In the genomic region with DNA sequence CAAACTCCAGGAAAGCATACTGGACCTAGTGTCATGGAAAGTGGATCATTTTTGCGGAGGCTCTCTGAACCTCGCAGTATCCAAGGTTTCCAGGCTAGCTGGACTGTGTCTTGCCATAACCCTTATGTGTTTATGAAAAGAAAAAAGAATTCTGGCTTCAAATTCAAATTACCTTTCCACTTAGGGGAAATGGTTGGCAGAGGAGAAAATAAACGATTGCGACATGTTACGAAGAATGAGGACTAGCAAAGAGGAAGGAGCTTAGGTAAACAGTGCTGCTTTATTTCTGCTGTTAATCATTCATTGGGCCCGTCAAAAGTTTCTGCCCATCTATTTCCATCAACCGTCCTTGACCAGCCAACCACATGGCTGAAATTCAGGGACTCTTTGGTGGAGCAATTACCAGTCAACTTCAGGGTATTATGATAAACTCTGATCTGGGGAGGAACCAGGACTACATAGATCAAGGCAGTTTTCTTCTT, we compare ENCODE assay signal across 24 cellular contexts. TPM values are rescaled to one million over a fixed set of nuclear protein-coding genes. Genes with fewer than 3 reads are reported as not detected.
DNase-seq lines count a peak whose midpoint lies in the region; ATAC-seq and TF ChIP-seq lines count a peak whose summit lies in the region.
"Had no signal": no experiment of that assay in that cellular context is flagged by ENCODE, and none has a peak within 500 bp of the region (broad histone marks: within the 10 kb centered on the region; RNA-seq: fewer than 3 reads in every experiment).

Gene C4BPA, plus strand, starts transcription at position 342 of the 482 bp plus-strand sequence. CDS start 8,793 bp downstream, outside the sequence.

- no peak for TF ChIP-seq POLR2A in erythroblast (IDR thresholded peaks at IDR 0.05; ENCODE audit: low read length)

- no peak for ATAC-seq in stimulated activated memory B cell treated with anti-CD40 and anti-IgM and Interleukin-4, amounts not matched to agents 10 μg/mL and 1 μg/mL and 100 μg/mL, for 72 hours
- ATAC-seq in GM18511 (IDR thresholded peaks at IDR 0.05; ENCODE audit: unreplicated experiment) (no peak), GM19452 (IDR thresholded peaks at IDR 0.05; ENCODE audit: unreplicated experiment) (no peak)
- ATAC-seq: HCT116 had no signal

- H3K9me3 Mint-ChIP-seq in stimulated activated memory B cell treated with anti-CD40 and anti-IgM and Interleukin-4, amounts not matched to agents 10 μg/mL and 1 μg/mL and 100 μg/mL, for 72 hours = no peaks in the 10 kb centered on the region
- H3K9me3 Mint-ChIP-seq: CD8-positive, alpha-beta memory T cell; stimulated activated naive CD8-positive, alpha-beta T cell treated with anti-CD3 and anti-CD28 coated beads, Interleukin-15, Interleukin-2, amounts not matched to agents 100 ng/mL and 50 ng/mL, for 24 hours had no signal

- no peak within 1 kb of the TSS for H3K4me3 Mint-ChIP-seq in stimulated activated memory B cell treated with anti-CD40 and anti-IgM and Interleukin-4, amounts not matched to agents 10 μg/mL and 1 μg/mL and 100 μg/mL, for 72 hours
- H3K4me3 Mint-ChIP-seq: activated CD4-positive, alpha-beta memory T cell treated with anti-CD3 and anti-CD28 coated beads for 36 hours; stimulated activated naive CD8-positive, alpha-beta T cell treated with anti-CD3 and anti-CD28 coated beads, Interleukin-15, Interleukin-2, amounts not matched to agents 100 ng/mL and 50 ng/mL, for 24 hours had no signal

- H3K36me3 Mint-ChIP-seq in stimulated activated memory B cell treated with anti-CD40 and anti-IgM and Interleukin-4, amounts not matched to agents 10 μg/mL and 1 μg/mL and 100 μg/mL, for 72 hours = no peaks in the 10 kb centered on the region
- H3K36me3 Mint-ChIP-seq: activated CD4-positive, alpha-beta memory T cell treated with anti-CD3 and anti-CD28 coated beads for 36 hours; CD8-positive, alpha-beta memory T cell had no signal

- H3K27ac ChIP-seq in HL-60 (replicated peaks) = no peak within 1 kb of the TSS
- H3K27ac ChIP-seq: esophagus muscularis mucosa, Peyer's patch, prostate gland, SK-N-MC, tibial nerve had no signal

- H3K27me3 ChIP-seq in HL-60 (ENCODE audit: insufficient read depth, poor library complexity, severe bottlenecking) = no peaks in the 10 kb centered on the region
- H3K27me3 ChIP-seq: Peyer's patch, tibial nerve had no signal

- TF ChIP-seq CTCF in HL-60 (IDR thresholded peaks at IDR 0.05; ENCODE audit: insufficient read depth, low read length) (no peak), epithelial cell of proximal tubule (conservative IDR thresholded peaks at IDR 0.05; ENCODE audit: low read depth, low read length) (no peak)

- DNase-seq in HL-60 (ENCODE audit: low read depth in 1 of 2, low spot score in 1 of 2) (peak; percentile 20 to 46), NOMO-1 treated with DMSO at 0.1 percent for 48 hours (lab: John Stamatoyannopoulos, UW; ENCODE audit: unreplicated experiment) (peak; percentile 79), epithelial cell of proximal tubule (ENCODE audit: low read depth) (peak; percentile 32), mucosa of gallbladder (ENCODE audit: low spot score) (peak; percentile 32), erythroblast (lab: John Stamatoyannopoulos, UW) (no peak)
- DNase-seq: activated CD4-positive, alpha-beta memory T cell treated with anti-CD3 and anti-CD28 coated beads for 36 hours; activated CD4-positive, CD25-positive, alpha-beta regulatory T cell; CD8-positive, alpha-beta memory T cell; kidney glomerular epithelial cell; NCI-H187; NCI-H226; NCI-H82; Peyer's patch; stimulated activated CD4-positive, alpha-beta T cell treated with anti-CD3 and anti-CD28 coated beads, Interleukin-4, amount 100 ng/mL, for 1 hour had no signal

- H3K27ac Mint-ChIP-seq in stimulated activated memory B cell treated with anti-CD40 and anti-IgM and Interleukin-4, amounts not matched to agents 10 μg/mL and 1 μg/mL and 100 μg/mL, for 72 hours = no peak within 1 kb of the TSS
- H3K27ac Mint-ChIP-seq: activated CD4-positive, alpha-beta memory T cell treated with anti-CD3 and anti-CD28 coated beads for 36 hours; CD8-positive, alpha-beta memory T cell; stimulated activated naive CD8-positive, alpha-beta T cell treated with anti-CD3 and anti-CD28 coated beads, Interleukin-15, Interleukin-2, amounts not matched to agents 100 ng/mL and 50 ng/mL, for 24 hours had no signal

- H3K4me1 Mint-ChIP-seq in stimulated activated memory B cell treated with anti-CD40 and anti-IgM and Interleukin-4, amounts not matched to agents 10 μg/mL and 1 μg/mL and 100 μg/mL, for 72 hours = no peaks in the 10 kb centered on the region
- H3K4me1 Mint-ChIP-seq: CD8-positive, alpha-beta memory T cell had no signal

- peaks cover 11% of the 10 kb centered on the region for H3K27me3 Mint-ChIP-seq in stimulated activated memory B cell treated with anti-CD40 and anti-IgM and Interleukin-4, amounts not matched to agents 10 μg/mL and 1 μg/mL and 100 μg/mL, for 72 hours

- no peak within 1 kb of the TSS for H3K4me3 ChIP-seq in HL-60 (replicated peaks; ENCODE audit: insufficient read depth, low read length)
- no peak within 1 kb of the TSS for H3K4me3 ChIP-seq in epithelial cell of proximal tubule (ENCODE audit: low read depth, low read length)
- H3K4me3 ChIP-seq: esophagus muscularis mucosa, Peyer's patch, prostate gland, SK-N-MC, smooth muscle cell, tibial nerve had no signal

RNA-seq across cellular contexts. Expression of gene C4BPA, which starts in this region (rescaled TPM):
- total RNA-seq in epithelial cell of proximal tubule (not detected in 2 replicates), mucosa of gallbladder (2.3 TPM)
- total RNA-seq: activated CD4-positive, alpha-beta memory T cell treated with anti-CD3 and anti-CD28 coated beads for 36 hours; CD8-positive, alpha-beta memory T cell; prostate gland; smooth muscle cell; tibial nerve had no signal

Comparison
In these comparisons a context has a peak if more than half of its experiments do, and no peak if none do; other contexts are left out.
1. Peak in DNase-seq in epithelial cell of proximal tubule; RNA of the gene not detected or under 1 TPM.
2. DNase-seq: peak in HL-60 (2 of 2), NOMO-1 treated with DMSO at 0.1 percent for 48 hours (single experiment) and mucosa of gallbladder (single experiment); none in erythroblast (0 of 2).